Comparison of ENCODE assay signal across 25 cellular contexts in genomic region chr3:15471861-15472260, GRCh38.
"Had no signal": no experiment of that assay in that cellular context is flagged by ENCODE, and none has a peak within 500 bp of the region (broad histone marks: within the 10 kb centered on the region; RNA-seq: fewer than 3 reads in every experiment).

No MANE protein-coding gene starts in this region.

- H3K27me3 ChIP-seq: stomach, testis, thyroid gland, tibial artery, tibial nerve, transverse colon, upper lobe of left lung, upper lobe of right lung, uterus, vagina had no signal

- H3K4me1 ChIP-seq: stomach, testis, thyroid gland, tibial nerve, transverse colon, upper lobe of left lung, upper lobe of right lung, uterus, vagina had no signal

- H3K4me3 ChIP-seq: stomach, testis, thoracic aorta, thyroid gland, tibial artery, tibial nerve, transverse colon, upper lobe of left lung, upper lobe of right lung, uterus, vagina had no signal

- H3K27ac ChIP-seq: stomach, testis, thoracic aorta, thyroid gland, tibial artery, tibial nerve, transverse colon, upper lobe of left lung, upper lobe of right lung, uterus, vagina had no signal

- H3K36me3 ChIP-seq: thoracic aorta, thyroid gland, tibial artery, transverse colon, upper lobe of left lung, upper lobe of right lung, uterus, vagina had no signal

- ATAC-seq: stimulated activated effector memory CD8-positive, alpha-beta T cell treated with anti-CD3 and anti-CD28 coated beads, Interleukin-12 subunit alpha, Interleukin-12 subunit beta, amount 100 ng/mL, for 72 hours; stimulated activated memory B cell treated with anti-CD40 and anti-IgM and Interleukin-4, amounts not matched to agents 10 μg/mL and 1 μg/mL and 100 μg/mL, for 72 hours; stimulated activated naive B cell treated with anti-CD40 and anti-IgM and Interleukin-4, amounts not matched to agents 10 μg/mL and 1 μg/mL and 100 μg/mL, for 72 hours; stimulated activated naive CD8-positive, alpha-beta T cell treated with anti-CD3 and anti-CD28 coated beads, Interleukin-15, amount 100 ng/mL, for 72 hours; stimulated activated naive CD8-positive, alpha-beta T cell treated with anti-CD3 and anti-CD28 coated beads, Interleukin-15, Interleukin-2, amounts not matched to agents 100 U/mL and 50 U/mL, for 24 hours; upper lobe of right lung had no signal

- H3K9me3 ChIP-seq: stomach, testis, thyroid gland, tibial artery, tibial nerve, transverse colon, upper lobe of left lung, upper lobe of right lung, uterus, vagina had no signal

- DNase-seq: stimulated activated CD4-positive, alpha-beta T cell treated with anti-CD3 and anti-CD28 coated beads, Interleukin-2, amount 100 ng/mL, for 48 hours; stimulated activated CD4-positive, alpha-beta T cell treated with anti-CD3 and anti-CD28 coated beads, Interleukin-4, amount 100 ng/mL, for 1 hour; stimulated activated CD4-positive, alpha-beta T cell treated with anti-CD3 and anti-CD28 coated beads, Interleukin-4, amount 100 ng/mL, for 24 hours; stimulated activated CD4-positive, alpha-beta T cell treated with anti-CD3 and anti-CD28 coated beads, Interleukin-4, amount 100 ng/mL, for 4 hours; stimulated activated CD8-positive, alpha-beta memory T cell treated with anti-CD3 and anti-CD28 coated beads, Interleukin-4, amount 100 ng/mL, for 48 hours; stimulated activated naive B cell treated with anti-CD40 and anti-IgM and Interleukin-4, amounts not matched to agents 10 μg/mL and 1 μg/mL and 100 μg/mL, for 72 hours; stimulated activated naive CD4-positive, alpha-beta T cell; stimulated activated naive CD4-positive, alpha-beta T cell treated with Interleukin-2 at 50 U/mL for 16 hours; stimulated activated naive CD8-positive, alpha-beta T cell treated with anti-CD3 and anti-CD28 coated beads, Interleukin-15, amount 100 ng/mL, for 72 hours; stimulated activated naive CD8-positive, alpha-beta T cell treated with anti-CD3 and anti-CD28 coated beads, Interleukin-15, Interleukin-2, amounts not matched to agents 100 U/mL and 50 U/mL, for 24 hours; stomach; substantia nigra; testis; thyroid gland; tibial artery; transverse colon; trophoblast cell; upper lobe of left lung; upper lobe of right lung; uterus had no signal
